8 cellular contexts compared by ENCODE assay signal in the genomic region with DNA sequence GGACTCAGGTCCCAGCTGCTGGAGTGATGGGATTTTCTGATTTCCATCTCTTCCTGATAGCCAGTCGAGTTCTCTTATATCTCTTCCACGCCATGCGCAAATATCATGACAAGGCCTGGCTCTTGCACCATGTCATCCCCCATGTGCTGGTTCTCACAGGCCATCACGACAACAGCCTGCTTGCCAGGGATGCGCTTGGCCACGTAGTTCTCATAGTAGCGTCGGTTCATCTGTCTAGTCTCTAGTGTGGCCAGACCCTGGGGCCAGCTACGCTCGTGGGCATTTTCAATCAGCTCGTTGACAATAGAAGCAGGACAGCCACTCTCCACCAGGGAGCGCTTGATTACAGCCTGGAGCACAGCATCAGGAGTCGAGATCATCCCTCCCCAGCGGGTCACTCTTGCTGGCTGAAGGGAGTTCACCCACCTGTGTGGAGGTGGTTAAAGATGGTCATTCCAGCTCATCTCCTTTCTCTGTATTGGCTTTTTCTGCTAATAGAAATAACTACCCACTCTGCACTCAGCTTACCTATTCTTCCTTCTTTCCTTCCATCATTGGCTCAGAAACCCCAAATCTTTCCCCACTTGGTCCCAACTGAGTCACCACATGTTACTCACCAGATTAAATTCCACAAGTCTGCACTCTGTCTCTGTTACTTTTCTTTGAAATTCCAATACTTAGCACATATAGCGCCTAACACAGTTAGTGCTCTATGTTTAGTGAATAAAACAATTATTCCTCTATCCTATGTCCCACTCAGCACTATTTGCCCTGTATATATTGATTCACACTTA. TPM values are rescaled to one million over a fixed set of nuclear protein-coding genes. Genes with fewer than 3 reads are reported as not detected.
DNase-seq lines count a peak whose midpoint lies in the region; ATAC-seq and TF ChIP-seq lines count a peak whose summit lies in the region.

No MANE protein-coding gene starts in this region.

- H3K27ac Mint-ChIP-seq in WTC11 = peak overlapping the region; percentile 90

- H3K79me2 ChIP-seq in DOHH2 (ENCODE audit: control insufficient read depth, low read length) (no peaks in the 10 kb centered on the region), neural cell (replicated peaks; ENCODE audit: insufficient read depth, low read length) (no peaks in the 10 kb centered on the region)

- no peaks in the 10 kb centered on the region for H3K9me3 ChIP-seq in DOHH2 (ENCODE audit: control insufficient read depth, insufficient read depth, low read length)
- no peaks in the 10 kb centered on the region for H3K9me3 ChIP-seq in neural cell (ENCODE audit: low read length)

- peaks cover 54% of the 10 kb centered on the region for H3K36me3 ChIP-seq in DOHH2 (ENCODE audit: control insufficient read depth, low read length)
- peaks cover 6% of the 10 kb centered on the region for H3K36me3 ChIP-seq in neural cell (ENCODE audit: insufficient read depth, low read length)

- no peaks in the 10 kb centered on the region for H3K9me3 Mint-ChIP-seq in WTC11

- H3K4me3 ChIP-seq in DOHH2 (ENCODE audit: low read length) (no peak overlapping the region), epithelial cell of esophagus (ENCODE audit: low read length) (no peak overlapping the region), neural cell (ENCODE audit: low read length) (no peak overlapping the region)

- no peaks in the 10 kb centered on the region for H3K9me2 ChIP-seq in DOHH2 (replicated peaks; ENCODE audit: control insufficient read depth, low read length)
- H3K9me2 ChIP-seq in neural cell (ENCODE audit: insufficient read depth, low read length) = no peaks in the 10 kb centered on the region

- H3K4me2 ChIP-seq in DOHH2 (ENCODE audit: low read length) (no peak overlapping the region), neural cell (ENCODE audit: low read length) (no peak overlapping the region)

- ATAC-seq in WTC11 (peak; percentile 96), GM21529 (IDR thresholded peaks at IDR 0.05; ENCODE audit: unreplicated experiment) (no peak)

- H4K20me1 ChIP-seq in DOHH2 (ENCODE audit: control insufficient read depth, insufficient read depth, low read depth, low read length) (no peaks in the 10 kb centered on the region), neural cell (ENCODE audit: insufficient read depth) (no peaks in the 10 kb centered on the region)

- H3K4me1 ChIP-seq in DOHH2 (ENCODE audit: control insufficient read depth, low read length) = peaks cover 38% of the 10 kb centered on the region

- POLR2A ChIA-PET in WTC11 (lab: Charles Lee) = interaction anchor here (0.6 to 1.5 kb wide), 4 partner anchors 15 to 88 kb away, joined by 3 to 13 read pairs (median 3); a partner anchor contains a TSS

- H3K27me3 ChIP-seq in DOHH2 (ENCODE audit: control insufficient read depth, low read length) (no peaks in the 10 kb centered on the region), neural cell (ENCODE audit: insufficient read depth, low read depth, low read length) (no peaks in the 10 kb centered on the region)

- TF ChIP-seq RAD21 in neural cell (conservative IDR thresholded peaks at IDR 0.05) = no peak

- peaks cover 8% of the 10 kb centered on the region for H3F3A ChIP-seq in DOHH2 (ENCODE audit: control insufficient read depth, insufficient read depth)
- no peaks in the 10 kb centered on the region for H3F3A ChIP-seq in neural cell (ENCODE audit: insufficient read depth, low read length, poor library complexity, severe bottlenecking)

- no peak overlapping the region for H3K9ac ChIP-seq in neural cell (ENCODE audit: low read length)

- no peak overlapping the region for H2AFZ ChIP-seq in neural cell (ENCODE audit: low read depth, low read length)

- no peak for TF ChIP-seq EP300 in neural cell (conservative IDR thresholded peaks at IDR 0.05; ENCODE audit: poor library complexity, severe bottlenecking)

- peak; percentile 78 for DNase-seq in HuH-7 (ENCODE audit: low spot score)
- peak; percentile 83 for DNase-seq in WTC11 (ENCODE audit: low spot score)
- peak; percentile 63 for DNase-seq in epithelial cell of esophagus (ENCODE audit: low read depth)
- DNase-seq in AG08396 (ENCODE audit: low spot score) = no peak
- no peak for DNase-seq in NCI-H2107 (lab: John Stamatoyannopoulos, UW)

- no peaks in the 10 kb centered on the region for H3K27me3 Mint-ChIP-seq in WTC11 (ENCODE audit: low read depth)

- H3K27ac ChIP-seq in DOHH2 (ENCODE audit: low read depth, low read length) (peak overlapping the region; percentile 40; the same call in 1 of the 2 replicates), neural cell (ENCODE audit: low read length) (no peak overlapping the region)

- no peak overlapping the region for H3K4me3 Mint-ChIP-seq in WTC11

- TF ChIP-seq CTCF in DOHH2 (IDR thresholded peaks at IDR 0.05; ENCODE audit: low read depth, low read length, poor library complexity, severe bottlenecking) (peak; percentile 77), WTC11 (IDR thresholded peaks at IDR 0.05) (no peak; the same call in 1 of the 2 replicates), epithelial cell of esophagus (IDR thresholded peaks at IDR 0.05; ENCODE audit: insufficient read depth, low read depth, low read length, missing control alignments) (peak; percentile 75), neural cell (IDR thresholded peaks at IDR 0.05; ENCODE audit: poor library complexity, severe bottlenecking) (peak; percentile 47)

- peaks cover 58% of the 10 kb centered on the region for H3K36me3 Mint-ChIP-seq in WTC11

- H3K4me1 Mint-ChIP-seq in WTC11 = no peaks in the 10 kb centered on the region

- CTCF ChIA-PET in WTC11 (lab: Charles Lee) = interaction anchor here (0.5 to 6.2 kb wide), 36 partner anchors 10 to 285 kb away, joined by 3 to 102 read pairs (median 6); a partner anchor contains a TSS

TF ChIP-seq in WTC11, 78 proteins besides CTCF, POLR2A, EP300 and RAD21:
- TF ChIP-seq ZNF263 (CRISPR knock-in tag; IDR thresholded peaks at IDR 0.05; ENCODE audit: low read depth) (0 out of 2 replicates have a peak, but pooled peaks have one; percentile 21), FOXK1 (CRISPR knock-in tag; IDR thresholded peaks at IDR 0.05) (peak; percentile 32; the same call in 1 of the 2 replicates), FOXP1 (CRISPR knock-in tag; IDR thresholded peaks at IDR 0.05; ENCODE audit: borderline replicate concordance) (0 out of 2 replicates have a peak, but pooled peaks have one; percentile 43), TCF7 (CRISPR knock-in tag; IDR thresholded peaks at IDR 0.05; ENCODE audit: low read depth) (no peak), PRRX2 (CRISPR knock-in tag; IDR thresholded peaks at IDR 0.05) (no peak)
- TF ChIP-seq, protein P1, sequence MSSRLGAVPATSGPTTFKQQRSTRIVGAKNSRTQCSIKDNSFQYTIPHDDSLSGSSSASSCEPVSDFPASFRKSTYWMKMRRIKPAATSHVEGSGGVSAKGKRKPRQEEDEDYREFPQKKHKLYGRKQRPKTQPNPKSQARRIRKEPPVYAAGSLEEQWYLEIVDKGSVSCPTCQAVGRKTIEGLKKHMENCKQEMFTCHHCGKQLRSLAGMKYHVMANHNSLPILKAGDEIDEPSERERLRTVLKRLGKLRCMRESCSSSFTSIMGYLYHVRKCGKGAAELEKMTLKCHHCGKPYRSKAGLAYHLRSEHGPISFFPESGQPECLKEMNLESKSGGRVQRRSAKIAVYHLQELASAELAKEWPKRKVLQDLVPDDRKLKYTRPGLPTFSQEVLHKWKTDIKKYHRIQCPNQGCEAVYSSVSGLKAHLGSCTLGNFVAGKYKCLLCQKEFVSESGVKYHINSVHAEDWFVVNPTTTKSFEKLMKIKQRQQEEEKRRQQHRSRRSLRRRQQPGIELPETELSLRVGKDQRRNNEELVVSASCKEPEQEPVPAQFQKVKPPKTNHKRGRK (CRISPR knock-in tag; IDR thresholded peaks at IDR 0.05; ENCODE audit: borderline replicate concordance) = no peak

TF ChIP-seq in neural cell, 6 proteins besides CTCF, POLR2A, EP300 and RAD21:
- peak; percentile 23 for TF ChIP-seq SMC3 (conservative IDR thresholded peaks at IDR 0.05; ENCODE audit: poor library complexity)
- no peak for TF ChIP-seq EZH2 (IDR thresholded peaks at IDR 0.05; ENCODE audit: borderline replicate concordance, insufficient read depth, low read length, poor library complexity, severe bottlenecking)
- TF ChIP-seq, protein P2, sequence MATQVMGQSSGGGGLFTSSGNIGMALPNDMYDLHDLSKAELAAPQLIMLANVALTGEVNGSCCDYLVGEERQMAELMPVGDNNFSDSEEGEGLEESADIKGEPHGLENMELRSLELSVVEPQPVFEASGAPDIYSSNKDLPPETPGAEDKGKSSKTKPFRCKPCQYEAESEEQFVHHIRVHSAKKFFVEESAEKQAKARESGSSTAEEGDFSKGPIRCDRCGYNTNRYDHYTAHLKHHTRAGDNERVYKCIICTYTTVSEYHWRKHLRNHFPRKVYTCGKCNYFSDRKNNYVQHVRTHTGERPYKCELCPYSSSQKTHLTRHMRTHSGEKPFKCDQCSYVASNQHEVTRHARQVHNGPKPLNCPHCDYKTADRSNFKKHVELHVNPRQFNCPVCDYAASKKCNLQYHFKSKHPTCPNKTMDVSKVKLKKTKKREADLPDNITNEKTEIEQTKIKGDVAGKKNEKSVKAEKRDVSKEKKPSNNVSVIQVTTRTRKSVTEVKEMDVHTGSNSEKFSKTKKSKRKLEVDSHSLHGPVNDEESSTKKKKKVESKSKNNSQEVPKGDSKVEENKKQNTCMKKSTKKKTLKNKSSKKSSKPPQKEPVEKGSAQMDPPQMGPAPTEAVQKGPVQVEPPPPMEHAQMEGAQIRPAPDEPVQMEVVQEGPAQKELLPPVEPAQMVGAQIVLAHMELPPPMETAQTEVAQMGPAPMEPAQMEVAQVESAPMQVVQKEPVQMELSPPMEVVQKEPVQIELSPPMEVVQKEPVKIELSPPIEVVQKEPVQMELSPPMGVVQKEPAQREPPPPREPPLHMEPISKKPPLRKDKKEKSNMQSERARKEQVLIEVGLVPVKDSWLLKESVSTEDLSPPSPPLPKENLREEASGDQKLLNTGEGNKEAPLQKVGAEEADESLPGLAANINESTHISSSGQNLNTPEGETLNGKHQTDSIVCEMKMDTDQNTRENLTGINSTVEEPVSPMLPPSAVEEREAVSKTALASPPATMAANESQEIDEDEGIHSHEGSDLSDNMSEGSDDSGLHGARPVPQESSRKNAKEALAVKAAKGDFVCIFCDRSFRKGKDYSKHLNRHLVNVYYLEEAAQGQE (IDR thresholded peaks at IDR 0.05; ENCODE audit: borderline replicate concordance) = no peak
- no peak for TF ChIP-seq MXI1 (conservative IDR thresholded peaks at IDR 0.05; ENCODE audit: poor library complexity, severe bottlenecking)

RNA-seq across cellular contexts. Expression of a gene that starts 15.2 kb away (rescaled TPM):
- 45.5 to 57.4 TPM (median 48.7 TPM) in 3 replicates for total RNA-seq in WTC11 (2021)
- 87.9 and 108 TPM in 2 replicates for polyA plus RNA-seq in neural cell
- 128 and 153 TPM in 2 replicates for polyA minus RNA-seq in neural cell

RNA-seq across cellular contexts. Expression of a gene that starts 17.3 kb away (rescaled TPM):
- total RNA-seq in WTC11 (2021) = 72.8 to 77.9 TPM (median 76.8 TPM) in 3 replicates
- polyA plus RNA-seq in neural cell = 85.6 and 93.2 TPM in 2 replicates
- 157 TPM in 2 replicates for polyA minus RNA-seq in neural cell

RNA-seq across cellular contexts. Expression of a gene that starts 17.6 kb away (rescaled TPM):
- total RNA-seq in WTC11 (2021) = 42.7 to 47.9 TPM (median 47.5 TPM) in 3 replicates
- 54.3 and 79.1 TPM in 2 replicates for polyA plus RNA-seq in neural cell
- polyA minus RNA-seq in neural cell = 25.8 and 25.9 TPM in 2 replicates

RNA-seq across cellular contexts. Expression of a gene that starts 23.3 kb away (rescaled TPM):
- 0.26 to 0.62 TPM (median 0.46 TPM) in 3 replicates for total RNA-seq in WTC11 (2021)
- polyA plus RNA-seq in neural cell = 0.33 TPM in 1 of 2 replicates, not detected in the other
- not detected in 2 replicates for polyA minus RNA-seq in neural cell

RNA-seq across cellular contexts. Expression of a gene that starts 48.4 kb away (rescaled TPM):
- total RNA-seq in WTC11 (2021) = 835 to 932 TPM (median 844 TPM) in 3 replicates
- polyA plus RNA-seq in neural cell = 2,918 and 3,234 TPM in 2 replicates
- polyA minus RNA-seq in neural cell = 523 and 580 TPM in 2 replicates

Comparison
In these comparisons a context has a peak if more than half of its experiments do, and no peak if none do; other contexts are left out.
1. DNase-seq: peak in HuH-7 (single experiment), WTC11 (single experiment) and epithelial cell of esophagus (single experiment); none in AG08396 (single experiment) and NCI-H2107 (single experiment).